Comparison of ENCODE assay signal across 2 cellular contexts in genomic region chr13:26252006-26252405, GRCh38. TPM values are rescaled to one million over a fixed set of nuclear protein-coding genes. Genes with fewer than 3 reads are reported as not detected.
DNase-seq lines count a peak whose midpoint lies in the region; ATAC-seq, FAIRE-seq and TF ChIP-seq lines count a peak whose summit lies in the region.
"Not testable (repeated sequence)": the region's sequence is repeated elsewhere in the genome, so short reads cannot be mapped to it uniquely, and the experiment has no call there.

No MANE protein-coding gene starts in this region.

- peak overlapping the region; percentile 56 for H2AFZ ChIP-seq in HepG2 (ENCODE audit: low read length)

- not testable (repeated sequence) for FAIRE-seq in HepG2 (lab: Jason Lieb, UNC)

- not testable (repeated sequence) for H2BK120ac ChIP-seq in mesendoderm (ENCODE audit: low read depth, low read length)

- peak; percentile 13; the same call in 1 of the 3 replicates for ATAC-seq in HepG2

- not testable (repeated sequence) for H3K36me3 ChIP-seq in HepG2 (replicated peaks in 1 of 2; ENCODE audit: control insufficient read depth in 1 of 2, insufficient read depth in 2 of 2, low read length in 2 of 2); mesendoderm (ENCODE audit: control insufficient read depth, insufficient read depth, low read length)

- not testable (repeated sequence) for H2BK5ac ChIP-seq in mesendoderm (ENCODE audit: low read length)

- H3K27me3 ChIP-seq in HepG2 (ENCODE audit: control insufficient read depth in 1 of 2, insufficient read depth in 2 of 2, low read length in 2 of 2); mesendoderm (ENCODE audit: insufficient read depth, low read length, poor library complexity): not testable (repeated sequence)

- BruUV-seq in HepG2 (replicated peaks; lab: Mats Ljungman, UMichigan), result not testable (repeated sequence)

- not testable (repeated sequence) for H3K4me3 ChIP-seq in HepG2 (replicated peaks in 1 of 3; ENCODE audit: insufficient read depth in 1 of 3, low read depth in 2 of 3, low read length in 3 of 3); mesendoderm (ENCODE audit: low read length)

- H3K9me3 ChIP-seq in HepG2 (ENCODE audit: low read length), result not testable (repeated sequence)

- DNase-seq in HepG2 (ENCODE audit: low spot score), result peak; percentile 46
- DNase-seq in mesendoderm, result not testable (repeated sequence)

- not testable (repeated sequence) for H3K9ac ChIP-seq in HepG2 (ENCODE audit: insufficient read depth, low read depth, low read length); mesendoderm (ENCODE audit: low read length)

- in situ Hi-C loops in HepG2 (cut with HindIII; ENCODE audit: extremely low pct_ligation_motif_present, low pct_unique_long_range_greater_than_20kb), result not testable (repeated sequence)

- H4K20me1 ChIP-seq in HepG2 (ENCODE audit: insufficient read depth, low read length), result peaks cover 17% of the 10 kb centered on the region; the same call in 1 of the 2 replicates

- not testable (repeated sequence) for TF ChIP-seq POLR2A in HepG2 (IDR thresholded peaks at IDR 0.05; ENCODE audit: insufficient read depth in 1 of 2, low read depth in 2 of 2, low read length in 2 of 2)

- H4K5ac ChIP-seq in mesendoderm (ENCODE audit: low read length), result not testable (repeated sequence)

- not testable (repeated sequence) for H3K56ac ChIP-seq in mesendoderm (ENCODE audit: low read length)

- H4K8ac ChIP-seq in mesendoderm (ENCODE audit: low read depth, low read length), result not testable (repeated sequence)

- H3K79me2 ChIP-seq in HepG2 (ENCODE audit: insufficient read depth, low read length) (peaks cover 25% of the 10 kb centered on the region), mesendoderm (ENCODE audit: control insufficient read depth, insufficient read depth, low read length) (peaks cover 13% of the 10 kb centered on the region)

- TF ChIP-seq EP300 in HepG2 (IDR thresholded peaks at IDR 0.05; ENCODE audit: low read depth in 2 of 2, low read length in 2 of 2); HepG2 (CRISPR knock-in tag; IDR thresholded peaks at IDR 0.05; ENCODE audit: borderline replicate concordance): not testable (repeated sequence)

- H3K18ac ChIP-seq in mesendoderm (ENCODE audit: low read length), result not testable (repeated sequence)

- H3K23ac ChIP-seq in mesendoderm (ENCODE audit: low read length), result not testable (repeated sequence)

- TF ChIP-seq CTCF in HepG2 (CRISPR knock-in tag; IDR thresholded peaks at IDR 0.05), result not testable (repeated sequence)

- not testable (repeated sequence) for H3K79me1 ChIP-seq in mesendoderm (ENCODE audit: low read length)

- 0% methylated on average over 4 of the region's 4 CpGs for WGBS in HepG2 (ENCODE audit: low lambda C conversion rate)
- no CpG with 5 or more reads among the region's 4 CpGs for WGBS in mesendoderm (ENCODE audit: extremely low coverage, insufficient coverage, low lambda C conversion rate)

- peak overlapping the region; percentile 48 for H2BK15ac ChIP-seq in mesendoderm (replicated peaks; ENCODE audit: low read depth)

- H3K4ac ChIP-seq in mesendoderm (ENCODE audit: low read depth, low read length), result not testable (repeated sequence)

- intact Hi-C loops in HepG2 (cut with micrococcal nuclease; ENCODE audit: unreplicated experiment), result loop anchor here (2.0 kb wide), 1 partner anchor 65 kb away; no protein-coding TSS in a partner anchor

- H3K4me2 ChIP-seq in HepG2 (ENCODE audit: low read depth, low read length), result peak overlapping the region; percentile 59
- not testable (repeated sequence) for H3K4me2 ChIP-seq in mesendoderm (ENCODE audit: low read length)

- not testable (repeated sequence) for H3K27ac ChIP-seq in HepG2 (ENCODE audit: extremely low read length, insufficient read depth, low read length); mesendoderm (ENCODE audit: low read depth, low read length)

- H2AK5ac ChIP-seq in mesendoderm (ENCODE audit: low read length), result not testable (repeated sequence)

- peaks cover 42% of the 10 kb centered on the region for H3K4me1 ChIP-seq in HepG2 (ENCODE audit: insufficient read depth, low read length)
- not testable (repeated sequence) for H3K4me1 ChIP-seq in mesendoderm (ENCODE audit: control insufficient read depth, low read depth, low read length)

- CTCF ChIA-PET in HepG2 (lab: Yijun Ruan, JAX; ENCODE audit: low intra/inter-chr PET ratio, low total read pairs), result not testable (repeated sequence)

- not testable (repeated sequence) for TF ChIP-seq RAD21 in HepG2 (CRISPR knock-in tag; IDR thresholded peaks at IDR 0.05)

- POLR2A ChIA-PET in HepG2 (lab: Yijun Ruan, JAX), result interaction anchor here (0.8 to 1.4 kb wide), 2 partner anchors 15 to 30 kb away, joined by 3 to 5 read pairs; partner anchors contain the start of gene RNF6

TF ChIP-seq in HepG2, 621 proteins besides CTCF, POLR2A, EP300 and RAD21 (continues in another document):
- TF ChIP-seq, protein P1, sequence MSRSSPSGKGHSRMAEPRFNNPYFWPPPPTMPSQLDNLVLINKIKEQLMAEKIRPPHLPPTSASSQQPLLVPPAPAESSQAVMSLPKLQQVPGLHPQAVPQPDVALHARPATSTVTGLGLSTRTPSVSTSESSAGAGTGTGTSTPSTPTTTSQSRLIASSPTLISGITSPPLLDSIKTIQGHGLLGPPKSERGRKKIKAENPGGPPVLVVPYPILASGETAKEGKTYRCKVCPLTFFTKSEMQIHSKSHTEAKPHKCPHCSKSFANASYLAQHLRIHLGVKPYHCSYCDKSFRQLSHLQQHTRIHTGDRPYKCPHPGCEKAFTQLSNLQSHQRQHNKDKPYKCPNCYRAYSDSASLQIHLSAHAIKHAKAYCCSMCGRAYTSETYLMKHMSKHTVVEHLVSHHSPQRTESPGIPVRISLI (CRISPR knock-in tag; IDR thresholded peaks at IDR 0.05; ENCODE audit: borderline replicate concordance), result peak; percentile 81
- TF ChIP-seq RARA (CRISPR knock-in tag; IDR thresholded peaks at IDR 0.05) (peak; percentile 45), HNF4A (CRISPR knock-in tag; IDR thresholded peaks at IDR 0.05) (peak; percentile 41; the same call in 1 of the 2 replicates), THAP11 (CRISPR knock-in tag; IDR thresholded peaks at IDR 0.05) (peak; percentile 50; the same call in 1 of the 2 replicates), ZNF121 (CRISPR knock-in tag; IDR thresholded peaks at IDR 0.05) (peak; percentile 90), FOXP1 (CRISPR knock-in tag; IDR thresholded peaks at IDR 0.05) (0 out of 2 replicates have a peak, but pooled peaks have one; percentile 33)
- not testable (repeated sequence) for TF ChIP-seq FOXP1 (IDR thresholded peaks at IDR 0.05)

RNA-seq across cellular contexts. Expression of gene CDK8, which starts 1.9 kb away (rescaled TPM):
- total RNA-seq in HepG2 (2016; rRNA removed; fragmentation: Illumina TruSeq; extraction: Trizol), result 16.4 and 21.3 TPM in 2 replicates
- total RNA-seq in HepG2 (2016; cell fraction: cytosol; rRNA removed; fragmentation: Illumina TruSeq; extraction: Trizol; ENCODE audit: low read depth), result 9.4 and 10.8 TPM in 2 replicates
- 16.5 and 18.1 TPM in 2 replicates for total RNA-seq in HepG2 (2016; cell fraction: insoluble cytoplasmic fraction; rRNA removed; fragmentation: Illumina TruSeq; extraction: Trizol)
- total RNA-seq in HepG2 (2016; cell fraction: membrane; rRNA removed; fragmentation: Illumina TruSeq; extraction: Trizol), result 14.5 and 14.6 TPM in 2 replicates
- total RNA-seq in HepG2 (2016; cell fraction: nucleus; rRNA removed; fragmentation: Illumina TruSeq; extraction: Trizol), result 13.3 and 15.7 TPM in 2 replicates
- polyA plus RNA-seq in HepG2 (2011; rRNA removed), result 13.7 and 15.8 TPM in 2 replicates
- polyA plus RNA-seq in HepG2 (2011; cell fraction: cytosol; rRNA removed), result 8.6 and 11.8 TPM in 2 replicates
- polyA plus RNA-seq in HepG2 (2011; cell fraction: nucleus; rRNA removed), result 14.0 TPM in 2 replicates
- 11.1 and 13.6 TPM in 2 replicates for polyA plus RNA-seq in HepG2 (2012)
- polyA plus RNA-seq in HepG2 (2016; cell fraction: cytosol; fragmentation: Illumina TruSeq; extraction: Trizol; ENCODE audit: low read depth), result 1.7 and 1.8 TPM in 2 replicates
- 17.6 and 18.5 TPM in 2 replicates for polyA plus RNA-seq in HepG2 (2016; cell fraction: insoluble cytoplasmic fraction; fragmentation: Illumina TruSeq; extraction: Trizol; ENCODE audit: low read depth)
- polyA plus RNA-seq in HepG2 (2016; cell fraction: membrane; fragmentation: Illumina TruSeq; extraction: Trizol; ENCODE audit: low read depth), result 6.1 and 6.3 TPM in 2 replicates
- 23.1 and 24.6 TPM in 2 replicates for polyA plus RNA-seq in HepG2 (2016; cell fraction: nucleus; fragmentation: Illumina TruSeq; extraction: Trizol; ENCODE audit: insufficient read depth, low read depth)
- 21.3 and 22.8 TPM in 2 replicates for polyA minus RNA-seq in HepG2 (2011; rRNA and poly(A)+ RNA removed; ENCODE audit: low replicate concordance)
- 11.7 and 12.0 TPM in 2 replicates for polyA minus RNA-seq in HepG2 (2011; cell fraction: cytosol; rRNA and poly(A)+ RNA removed)
- 14.9 and 15.5 TPM in 2 replicates for polyA minus RNA-seq in HepG2 (2011; cell fraction: nucleus; rRNA and poly(A)+ RNA removed)
- polyA plus RNA-seq in mesendoderm (2013, experiment 1 of 2), result 23.2 TPM
- 23.0 TPM for polyA plus RNA-seq in mesendoderm (2013, experiment 2 of 2)

RNA-seq across cellular contexts. Expression of gene RNF6, which starts 29.9 kb away (rescaled TPM):
- 36.8 and 57.0 TPM in 2 replicates for total RNA-seq in HepG2 (2016; rRNA removed; fragmentation: Illumina TruSeq; extraction: Trizol)
- total RNA-seq in HepG2 (2016; cell fraction: cytosol; rRNA removed; fragmentation: Illumina TruSeq; extraction: Trizol; ENCODE audit: low read depth), result 3.7 and 5.1 TPM in 2 replicates
- total RNA-seq in HepG2 (2016; cell fraction: insoluble cytoplasmic fraction; rRNA removed; fragmentation: Illumina TruSeq; extraction: Trizol), result 36.4 and 55.9 TPM in 2 replicates
- 17.4 and 17.7 TPM in 2 replicates for total RNA-seq in HepG2 (2016; cell fraction: membrane; rRNA removed; fragmentation: Illumina TruSeq; extraction: Trizol)
- total RNA-seq in HepG2 (2016; cell fraction: nucleus; rRNA removed; fragmentation: Illumina TruSeq; extraction: Trizol), result 20.6 and 28.2 TPM in 2 replicates
- polyA plus RNA-seq in HepG2 (2011; rRNA removed), result 11.2 and 14.6 TPM in 2 replicates
- 6.3 and 9.5 TPM in 2 replicates for polyA plus RNA-seq in HepG2 (2011; cell fraction: cytosol; rRNA removed)
- polyA plus RNA-seq in HepG2 (2011; cell fraction: nucleus; rRNA removed), result 9.8 and 10.1 TPM in 2 replicates
- polyA plus RNA-seq in HepG2 (2012), result 13.6 and 16.9 TPM in 2 replicates
- polyA plus RNA-seq in HepG2 (2016; cell fraction: cytosol; fragmentation: Illumina TruSeq; extraction: Trizol; ENCODE audit: low read depth), result 1.6 and 2.4 TPM in 2 replicates
- 38.4 and 39.3 TPM in 2 replicates for polyA plus RNA-seq in HepG2 (2016; cell fraction: insoluble cytoplasmic fraction; fragmentation: Illumina TruSeq; extraction: Trizol; ENCODE audit: low read depth)
- 6.1 and 6.2 TPM in 2 replicates for polyA plus RNA-seq in HepG2 (2016; cell fraction: membrane; fragmentation: Illumina TruSeq; extraction: Trizol; ENCODE audit: low read depth)
- polyA plus RNA-seq in HepG2 (2016; cell fraction: nucleus; fragmentation: Illumina TruSeq; extraction: Trizol; ENCODE audit: insufficient read depth, low read depth), result 22.4 and 23.7 TPM in 2 replicates
- 18.3 and 22.6 TPM in 2 replicates for polyA minus RNA-seq in HepG2 (2011; rRNA and poly(A)+ RNA removed; ENCODE audit: low replicate concordance)
- polyA minus RNA-seq in HepG2 (2011; cell fraction: cytosol; rRNA and poly(A)+ RNA removed), result 13.7 and 16.2 TPM in 2 replicates
- 27.4 and 33.7 TPM in 2 replicates for polyA minus RNA-seq in HepG2 (2011; cell fraction: nucleus; rRNA and poly(A)+ RNA removed)
- 15.1 TPM for polyA plus RNA-seq in mesendoderm (2013, experiment 1 of 2)
- polyA plus RNA-seq in mesendoderm (2013, experiment 2 of 2), result 15.3 TPM
